Comparison of ENCODE assay signal across 36 cellular contexts in the genomic region with DNA sequence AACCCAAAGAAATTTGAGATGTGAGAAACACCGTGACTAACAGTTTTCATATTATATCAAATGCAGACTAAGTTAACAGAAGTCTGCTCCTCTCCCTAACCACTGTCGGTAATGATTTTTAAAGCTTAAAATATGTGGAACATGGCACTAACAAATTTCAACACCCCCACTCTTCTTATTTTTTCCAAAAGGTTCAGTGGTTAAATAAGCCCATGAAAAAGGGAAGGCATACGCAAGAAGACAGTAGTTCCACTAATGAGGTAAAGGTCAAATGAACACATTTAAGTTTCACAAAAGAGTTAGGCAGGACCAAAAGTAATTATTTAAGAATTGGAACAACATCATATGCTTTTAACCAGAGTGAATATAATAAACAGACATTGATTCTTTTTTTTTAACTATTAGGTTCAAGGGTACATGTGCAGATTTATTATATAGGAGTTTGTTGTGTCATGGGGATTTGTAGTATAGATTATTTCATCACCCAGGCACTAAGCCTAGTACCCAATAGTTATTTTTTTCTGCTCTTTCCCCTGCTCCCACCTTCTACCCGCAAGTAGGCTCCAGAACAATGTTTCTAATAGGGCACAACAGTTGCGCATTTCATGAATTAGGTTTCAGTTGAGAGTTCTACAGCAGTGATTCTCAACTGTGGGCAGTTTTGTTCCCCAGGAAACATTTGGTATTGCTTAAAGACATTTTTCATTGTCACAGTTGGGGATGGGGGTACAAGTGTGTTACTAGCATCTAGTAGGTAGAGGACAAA.
"Had no signal": no experiment of that assay in that cellular context is flagged by ENCODE, and none has a peak within 500 bp of the region (broad histone marks: within the 10 kb centered on the region; RNA-seq: fewer than 3 reads in every experiment).

No MANE protein-coding gene starts in this region.

- H3K4me3 Mint-ChIP-seq: activated B cell treated with CpG ODN at 0.5 μM for 24 hours; activated CD4-positive, alpha-beta memory T cell treated with anti-CD3 and anti-CD28 coated beads for 36 hours; activated CD4-positive, alpha-beta T cell treated with anti-CD3 and anti-CD28 coated beads, Interleukin-2, amount 10 ng/mL, durations not matched to agents 24 days and 14 days; activated CD8-positive, alpha-beta T cell treated with anti-CD3 and anti-CD28 coated beads for 36 hours; activated naive CD4-positive, alpha-beta T cell treated with anti-CD3 and anti-CD28 coated beads for 36 hours; activated naive CD8-positive, alpha-beta T cell treated with anti-CD3 and anti-CD28 coated beads for 36 hours; activated T-cell treated with anti-CD3 and anti-CD28 coated beads, Interleukin-2, amount 50 U/mL, for 4 hours; activated T-cell treated with anti-CD3 and anti-CD28 coated beads, Interleukin-2, amount 50 U/mL, for 72 hours; activated T-helper 1 cell treated with anti-CD3 and anti-CD28 coated beads, Interleukin-12 subunit alpha, Interleukin-12 subunit beta, Interleukin-2, Interleukin-4 antibody, amounts not matched to agents 30 ng/mL and 10 ng/mL and 1 ng/mL, durations not matched to agents 14 hours and 24 hours and 36 hours; activated T-helper 17 cell treated with anti-CD3 and anti-CD28 coated beads, Interleukin-2, amount 50 U/mL, for 72 hours; brain; central memory CD8-positive, alpha-beta T cell; T-helper 1 cell treated with Interleukin-12 subunit alpha and Interleukin-12 subunit beta and Interleukin-4 antibody, amounts not matched to agents 30 μg/mL and 1 μg/mL, for 36 hours; T-helper 2 cell treated with Interferon-gamma antibody and Interleukin-4, amounts not matched to agents 5 μg/mL and 100 μg/mL, for 36 hours had no signal

- H3K27me3 ChIP-seq: ascending aorta, cardiac muscle cell had no signal

- H3K27ac ChIP-seq: ascending aorta, cardiac muscle cell, VCaP had no signal

- H3K9me3 Mint-ChIP-seq: activated T-helper 17 cell treated with anti-CD3 and anti-CD28 coated beads, Interleukin-2, amount 50 U/mL, for 72 hours; central memory CD8-positive, alpha-beta T cell had no signal

- DNase-seq: activated B cell treated with CpG ODN at 0.5 μM for 24 hours; activated CD4-positive, alpha-beta memory T cell treated with anti-CD3 and anti-CD28 coated beads for 36 hours; activated CD4-positive, alpha-beta T cell treated with anti-CD3 and anti-CD28 coated beads for 4 hours; activated CD4-positive, alpha-beta T cell treated with anti-CD3 and anti-CD28 coated beads, Interleukin-2, amount 10 ng/mL, durations not matched to agents 24 days and 14 days; activated CD4-positive, alpha-beta T cell treated with anti-CD3 and anti-CD28 coated beads, Interleukin-2, amount 50 U/mL, for 1 hour; activated CD4-positive, alpha-beta T cell treated with anti-CD3 and anti-CD28 coated beads, Interleukin-2, amount 50 U/mL, for 4 hours; activated CD4-positive, CD25-positive, alpha-beta regulatory T cell treated with anti-CD3 and anti-CD28 coated beads, Interleukin-2, amount 50 U/mL, for 72 hours; activated CD8-positive, alpha-beta memory T cell treated with anti-CD3 and anti-CD28 coated beads, Interleukin-2, amount 50 U/mL, for 4 hours; activated CD8-positive, alpha-beta T cell treated with anti-CD3 and anti-CD28 coated beads for 36 hours; activated effector memory CD4-positive, alpha-beta T cell treated with anti-CD3 and anti-CD28 coated beads, Interleukin-2, amount 50 U/mL, for 16 hours; activated gamma-delta T cell treated with Interleukin-2 at 50 U/mL for 16 hours; activated naive CD4-positive, alpha-beta T cell; activated naive CD4-positive, alpha-beta T cell treated with anti-CD3 and anti-CD28 coated beads for 36 hours; activated naive CD4-positive, alpha-beta T cell treated with anti-CD3 and anti-CD28 coated beads, Interleukin-2, amount 50 U/mL, for 16 hours; activated naive CD8-positive, alpha-beta T cell treated with anti-CD3 and anti-CD28 coated beads for 36 hours; activated T-cell treated with anti-CD3 and anti-CD28 coated beads for 4 hours; activated T-cell treated with anti-CD3 and anti-CD28 coated beads, Interleukin-2, amount 50 U/mL, for 1 hour; activated T-cell treated with anti-CD3 and anti-CD28 coated beads, Interleukin-2, amount 50 U/mL, for 4 hours; activated T-cell treated with anti-CD3 and anti-CD28 coated beads, Interleukin-2, amount 50 U/mL, for 72 hours; amygdala; anterior cingulate cortex; caudate nucleus; cerebellar nuclear complex; T-helper 1 cell; T-helper 2 cell; T-helper 9 cell had no signal

- H3K27ac Mint-ChIP-seq: activated B cell treated with CpG ODN at 0.5 μM for 24 hours; activated CD4-positive, alpha-beta memory T cell treated with anti-CD3 and anti-CD28 coated beads for 36 hours; activated CD4-positive, alpha-beta T cell treated with anti-CD3 and anti-CD28 coated beads, Interleukin-2, amount 10 ng/mL, durations not matched to agents 24 days and 14 days; activated CD8-positive, alpha-beta T cell treated with anti-CD3 and anti-CD28 coated beads for 36 hours; activated naive CD4-positive, alpha-beta T cell treated with anti-CD3 and anti-CD28 coated beads for 36 hours; activated naive CD4-positive, alpha-beta T cell treated with anti-CD3 and anti-CD28 coated beads, Interleukin-2, amount 50 U/mL, for 72 hours; activated naive CD8-positive, alpha-beta T cell treated with anti-CD3 and anti-CD28 coated beads for 36 hours; activated T-cell treated with anti-CD3 and anti-CD28 coated beads, Interleukin-2, amount 50 U/mL, for 72 hours; activated T-helper 1 cell treated with anti-CD3 and anti-CD28 coated beads, Interleukin-12 subunit alpha, Interleukin-12 subunit beta, Interleukin-2, Interleukin-4 antibody, amounts not matched to agents 30 ng/mL and 10 ng/mL and 1 ng/mL, durations not matched to agents 14 hours and 24 hours and 36 hours; activated T-helper 17 cell treated with anti-CD3 and anti-CD28 coated beads, Interleukin-2, amount 50 U/mL, for 72 hours; brain; T-helper 1 cell treated with Interleukin-12 subunit alpha and Interleukin-12 subunit beta and Interleukin-4 antibody, amounts not matched to agents 30 μg/mL and 1 μg/mL, for 36 hours; T-helper 2 cell treated with Interferon-gamma antibody and Interleukin-4, amounts not matched to agents 5 μg/mL and 100 μg/mL, for 36 hours had no signal

- ATAC-seq: activated CD8-positive, alpha-beta T cell treated with anti-CD3 and anti-CD28 coated beads for 36 hours; activated naive CD4-positive, alpha-beta T cell treated with anti-CD3 and anti-CD28 coated beads, Interleukin-2, amount 50 U/mL, for 72 hours; activated T-cell treated with anti-CD3 and anti-CD28 coated beads, Interleukin-2, amount 50 U/mL, for 4 hours; activated T-cell treated with anti-CD3 and anti-CD28 coated beads, Interleukin-2, amount 50 U/mL, for 72 hours; activated T-helper 17 cell treated with anti-CD3 and anti-CD28 coated beads, Interleukin-2, amount 50 U/mL, for 72 hours had no signal

- H3K27me3 Mint-ChIP-seq: activated B cell treated with CpG ODN at 0.5 μM for 24 hours; activated CD4-positive, alpha-beta memory T cell treated with anti-CD3 and anti-CD28 coated beads for 36 hours; activated CD4-positive, alpha-beta T cell treated with anti-CD3 and anti-CD28 coated beads, Interleukin-2, amount 10 ng/mL, durations not matched to agents 24 days and 14 days; activated CD8-positive, alpha-beta T cell treated with anti-CD3 and anti-CD28 coated beads for 36 hours; activated naive CD8-positive, alpha-beta T cell treated with anti-CD3 and anti-CD28 coated beads for 36 hours; activated T-helper 17 cell treated with anti-CD3 and anti-CD28 coated beads, Interleukin-2, amount 50 U/mL, for 72 hours; brain; central memory CD8-positive, alpha-beta T cell had no signal

- H3K4me1 Mint-ChIP-seq: activated B cell treated with CpG ODN at 0.5 μM for 24 hours; activated T-helper 17 cell treated with anti-CD3 and anti-CD28 coated beads, Interleukin-2, amount 50 U/mL, for 72 hours; brain; central memory CD8-positive, alpha-beta T cell had no signal

- H3K4me3 ChIP-seq: ascending aorta, cardiac muscle cell had no signal

- H3K9me3 ChIP-seq: ascending aorta had no signal
